Comparison of ENCODE assay signal across 9 cellular contexts in genomic region chrX:45771114-45771513, GRCh38.
DNase-seq lines count a peak whose midpoint lies in the region; ATAC-seq and TF ChIP-seq lines count a peak whose summit lies in the region.
"Had no signal": no experiment of that assay in that cellular context is flagged by ENCODE, and none has a peak within 500 bp of the region (broad histone marks: within the 10 kb centered on the region; RNA-seq: fewer than 3 reads in every experiment).

No MANE protein-coding gene starts in this region.

- H3K9me2 ChIP-seq in MM.1S (replicated peaks; ENCODE audit: insufficient read depth, low read length), result no peaks in the 10 kb centered on the region

- no peak overlapping the region for H3K9ac ChIP-seq in MM.1S (ENCODE audit: low read length)
- H3K9ac ChIP-seq in colonic mucosa (ENCODE audit: low read depth in 2 of 2, low read length in 2 of 2), result peak overlapping the region in 1 of 2 donors; percentile 51

- CTCF ChIA-PET in CD4-positive, alpha-beta memory T cell (lab: Charles Lee; ENCODE audit: partially characterized antibody), result interaction anchor here (1.1 to 1.7 kb wide), 3 partner anchors 19 to 31 kb away, joined by 3 to 5 read pairs (median 3); no protein-coding TSS in a partner anchor

- H3K36me3 ChIP-seq in CD4-positive, alpha-beta memory T cell (ENCODE audit: insufficient read depth, low read length), result no peaks in the 10 kb centered on the region
- 0 out of 2 replicates have a peak, but pooled peaks cover 3% of the 10 kb centered on the region for H3K36me3 ChIP-seq in MM.1S (replicated peaks; ENCODE audit: insufficient read depth, low read length)
- no peaks in the 10 kb centered on the region for H3K36me3 ChIP-seq in colonic mucosa
- H3K36me3 ChIP-seq: right lobe of liver had no signal

- 0 out of 2 replicates have a peak overlapping the region, but pooled peaks have one; percentile 15 for H2AFZ ChIP-seq in MM.1S (ENCODE audit: low read length)

- H3K27me3 ChIP-seq in CD4-positive, alpha-beta memory T cell (ENCODE audit: insufficient read depth, low read length), result no peaks in the 10 kb centered on the region
- H3K27me3 ChIP-seq in MM.1S (replicated peaks; ENCODE audit: insufficient read depth, low read length) (no peaks in the 10 kb centered on the region), colonic mucosa (no peaks in the 10 kb centered on the region)

- no peaks in the 10 kb centered on the region for H3F3A ChIP-seq in MM.1S (ENCODE audit: insufficient read depth, low read length)

- H3K4me3 ChIP-seq in CD4-positive, alpha-beta memory T cell (ENCODE audit: low read length in 2 of 2), result peak overlapping the region; percentile 12 to 23
- H3K4me3 ChIP-seq in MM.1S (ENCODE audit: low read length) (no peak overlapping the region), colonic mucosa (peak overlapping the region; percentile 22)

- POLR2A ChIA-PET in CD4-positive, alpha-beta memory T cell (lab: Charles Lee; ENCODE audit: partially characterized antibody), result interaction anchor here (0.7 to 10.5 kb wide), 7 partner anchors 15 to 77 kb away, joined by 3 to 189 read pairs (median 12); no protein-coding TSS in a partner anchor

- H3K36me3 Mint-ChIP-seq in CD4-positive, alpha-beta memory T cell, result peaks cover 0 to 14% of the 10 kb centered on the region in 2 donors
- H3K36me3 Mint-ChIP-seq in natural killer cell, result no peaks in the 10 kb centered on the region

- H3K4me2 ChIP-seq in MM.1S (ENCODE audit: low read depth, low read length), result peak overlapping the region; percentile 78; the same call in 1 of the 2 replicates

- H3K27me3 Mint-ChIP-seq in CD4-positive, alpha-beta memory T cell, result no peaks in the 10 kb centered on the region
- H3K27me3 Mint-ChIP-seq in natural killer cell (ENCODE audit: low read depth in 2 of 2), result no peaks in the 10 kb centered on the region

- intact Hi-C loops in CD4-positive, alpha-beta memory T cell (cut with micrococcal nuclease), result loop anchor here (1.0 to 2.0 kb wide), 2 partner anchors 30 to 36 kb away; no protein-coding TSS in a partner anchor
- intact Hi-C loops in colonic mucosa (cut with DNase I), result no loop called here
- intact Hi-C loops in natural killer cell (cut with micrococcal nuclease), result loop anchor here (1.0 kb wide), 2 partner anchors 13 to 18 kb away; no protein-coding TSS in a partner anchor

- ATAC-seq in natural killer cell (no peak), HG03571 (IDR thresholded peaks at IDR 0.05; ENCODE audit: unreplicated experiment) (no peak), GM18873 (IDR thresholded peaks at IDR 0.05; ENCODE audit: low FRiP score, unreplicated experiment) (no peak)

- DNase-seq in CD4-positive, alpha-beta memory T cell, result no peak
- DNase-seq in MM.1S (no peak), colonic mucosa (peak; percentile 65), natural killer cell (no peak), NCI-H2107 (lab: John Stamatoyannopoulos, UW) (no peak), DMS153 (lab: John Stamatoyannopoulos, UW) (no peak)

- peak overlapping the region; percentile 52 to 91 (median 85) for H3K4me3 Mint-ChIP-seq in CD4-positive, alpha-beta memory T cell
- peak overlapping the region; percentile 77 for H3K4me3 Mint-ChIP-seq in natural killer cell

- no peak for TF ChIP-seq CTCF in MM.1S (IDR thresholded peaks at IDR 0.05; ENCODE audit: low read length)
- TF ChIP-seq CTCF in colonic mucosa (IDR thresholded peaks at IDR 0.05), result no peak
- TF ChIP-seq CTCF in natural killer cell (IDR thresholded peaks at IDR 0.05), result no peak

- H4K20me1 ChIP-seq in MM.1S (ENCODE audit: insufficient read depth, low read length), result no peaks in the 10 kb centered on the region

- H3K4me1 Mint-ChIP-seq in CD4-positive, alpha-beta memory T cell, result peaks cover 27 to 71% (median 42%) of the 10 kb centered on the region in 4 donors
- H3K4me1 Mint-ChIP-seq in natural killer cell, result peaks cover 33 to 37% of the 10 kb centered on the region in 2 donors

- no peaks in the 10 kb centered on the region for H3K9me3 Mint-ChIP-seq in CD4-positive, alpha-beta memory T cell
- no peaks in the 10 kb centered on the region for H3K9me3 Mint-ChIP-seq in natural killer cell

- peaks cover 59% of the 10 kb centered on the region for H3K4me1 ChIP-seq in CD4-positive, alpha-beta memory T cell (ENCODE audit: insufficient read depth, low read length)
- H3K4me1 ChIP-seq in MM.1S (ENCODE audit: low read length) (peaks cover 17% of the 10 kb centered on the region), colonic mucosa (no peaks in the 10 kb centered on the region)
- H3K4me1 ChIP-seq: right lobe of liver had no signal

- H3K27ac ChIP-seq in CD4-positive, alpha-beta memory T cell (ENCODE audit: low read depth, low read length), result peak overlapping the region; percentile 74
- H3K27ac ChIP-seq in MM.1S (ENCODE audit: low read length) (no peak overlapping the region), colonic mucosa (peak overlapping the region; percentile 84)

- H3K27ac Mint-ChIP-seq in CD4-positive, alpha-beta memory T cell, result peak overlapping the region; percentile 89 to 97 (median 94)
- peak overlapping the region; percentile 88 to 90 for H3K27ac Mint-ChIP-seq in natural killer cell

- H3K9me3 ChIP-seq in CD4-positive, alpha-beta memory T cell (ENCODE audit: control insufficient read depth in 1 of 2, low read length in 2 of 2), result no peaks in the 10 kb centered on the region
- H3K9me3 ChIP-seq in MM.1S (replicated peaks; ENCODE audit: insufficient read depth, low read length) (no peaks in the 10 kb centered on the region), colonic mucosa (no peaks in the 10 kb centered on the region)
- H3K9me3 ChIP-seq: right lobe of liver had no signal

- peaks cover 18% of the 10 kb centered on the region; the same call in 1 of the 2 replicates for H3K79me2 ChIP-seq in MM.1S (ENCODE audit: low read length)
